In the genomic region with DNA sequence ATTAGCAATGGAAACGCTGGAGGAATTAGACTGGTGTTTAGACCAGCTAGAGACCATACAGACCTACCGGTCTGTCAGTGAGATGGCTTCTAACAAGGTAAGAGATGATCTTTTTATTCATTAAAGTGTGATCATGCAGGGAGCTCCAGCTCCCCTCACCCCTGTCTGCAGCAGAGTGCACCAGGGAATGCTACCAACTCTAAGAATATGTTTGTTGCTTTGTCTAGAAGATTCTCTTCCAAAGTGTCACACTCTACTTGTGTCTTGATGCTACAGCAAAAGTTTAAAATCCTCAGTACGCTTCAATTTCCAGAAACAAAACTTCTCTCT, we compare ENCODE assay signal across 8 cellular contexts.
A peak's percentile ranks its signal among the peaks of the same experiment; 100 is the strongest.
DNase-seq lines count a peak whose midpoint lies in the region; ATAC-seq and TF ChIP-seq lines count a peak whose summit lies in the region.

No MANE protein-coding gene starts in this region.

- in situ Hi-C loops in G401 (cut with HindIII; ENCODE audit: low sequenced_read_pairs) = no loop called here

- no peak overlapping the region for H3K27ac Mint-ChIP-seq in progenitor cell of endocrine pancreas

- no peaks in the 10 kb centered on the region for H3K9me3 Mint-ChIP-seq in progenitor cell of endocrine pancreas (ENCODE audit: low read depth)

- H3K27ac ChIP-seq in SK-N-MC = peak overlapping the region; percentile 91

- H3K36me3 Mint-ChIP-seq in progenitor cell of endocrine pancreas (ENCODE audit: insufficient read depth) = no peaks in the 10 kb centered on the region

- H3K9me3 ChIP-seq in SK-N-MC (ENCODE audit: low read depth, low read length) = no peaks in the 10 kb centered on the region

- no peak for TF ChIP-seq CTCF in GM06990 (IDR thresholded peaks at IDR 0.05; ENCODE audit: insufficient read depth, low read length, poor library complexity, severe bottlenecking)
- no peak for TF ChIP-seq CTCF in fibroblast of villous mesenchyme (IDR thresholded peaks at IDR 0.05; ENCODE audit: insufficient read depth, low read depth, low read length)
- TF ChIP-seq CTCF in progenitor cell of endocrine pancreas (IDR thresholded peaks at IDR 0.05; ENCODE audit: unreplicated experiment) = no peak

- peak overlapping the region; percentile 70 for H3K9ac ChIP-seq in SK-N-MC (ENCODE audit: insufficient read length)

- ATAC-seq in GM21529 (IDR thresholded peaks at IDR 0.05; ENCODE audit: unreplicated experiment) = no peak
- ATAC-seq in GM18868 (IDR thresholded peaks at IDR 0.05; ENCODE audit: unreplicated experiment) = no peak

- H3K4me1 Mint-ChIP-seq in progenitor cell of endocrine pancreas (ENCODE audit: low read depth) = peaks cover 13% of the 10 kb centered on the region

- peaks cover 54% of the 10 kb centered on the region for H3K27me3 Mint-ChIP-seq in progenitor cell of endocrine pancreas

- no peaks in the 10 kb centered on the region for H3K27me3 ChIP-seq in GM06990 (replicated peaks; ENCODE audit: control insufficient read depth, insufficient read depth, low read length)

- H3K4me3 ChIP-seq in GM06990 (replicated peaks; ENCODE audit: low read depth, low read length) = peak overlapping the region; percentile 89
- peak overlapping the region; percentile 83 for H3K4me3 ChIP-seq in SK-N-MC
- peak overlapping the region; percentile 77 for H3K4me3 ChIP-seq in fibroblast of villous mesenchyme (ENCODE audit: low read depth, low read length)

- DNase-seq in GM06990 (ENCODE audit: extremely low read depth, insufficient read length) (no peak), SK-N-MC (ENCODE audit: low read depth, low spot score) (no peak), fibroblast of villous mesenchyme (ENCODE audit: low read depth) (no peak), progenitor cell of endocrine pancreas (ENCODE audit: low spot score, unreplicated experiment) (no peak), G401 (ENCODE audit: low spot score) (no peak), pons (ENCODE audit: low spot score) (no peak)

- peak overlapping the region; percentile 66 for H3K4me3 Mint-ChIP-seq in progenitor cell of endocrine pancreas (ENCODE audit: low read depth)

- no peaks in the 10 kb centered on the region for H3K36me3 ChIP-seq in GM06990 (ENCODE audit: control insufficient read depth, insufficient read depth, low read length)
- H3K36me3 ChIP-seq in SK-N-MC (ENCODE audit: insufficient read depth, low read length) = no peaks in the 10 kb centered on the region
